ENCODE assay signal across 8 cellular contexts in genomic region chr6:4788953-4789584, GRCh38. TPM values are rescaled to one million over a fixed set of nuclear protein-coding genes. Genes with fewer than 3 reads are reported as not detected.
A peak's percentile ranks its signal among the peaks of the same experiment; 100 is the strongest.
DNase-seq lines count a peak whose midpoint lies in the region; ATAC-seq and TF ChIP-seq lines count a peak whose summit lies in the region.

No MANE protein-coding gene starts in this region.

- H3K9me3 ChIP-seq in HEK293 (ENCODE audit: control insufficient read depth, insufficient read depth, low read depth, low read length) (no peaks in the 10 kb centered on the region), neural progenitor cell (ENCODE audit: low read depth) (no peaks in the 10 kb centered on the region), mammary epithelial cell (replicated peaks; ENCODE audit: insufficient read depth, low read length) (no peaks in the 10 kb centered on the region)

- CTCF ChIA-PET in HEK293 (lab: Yijun Ruan, JAX) (interaction anchor here (0.6 to 1.2 kb wide), 4 partner anchors 9 to 56 kb away, joined by 3 to 4 read pairs (median 3); no protein-coding TSS in a partner anchor), mammary epithelial cell (lab: Charles Lee; ENCODE audit: low non-redundant PET) (no interaction called here)

- peaks cover 36% of the 10 kb centered on the region for H3K36me3 Mint-ChIP-seq in neural progenitor cell

- H3K9ac ChIP-seq in neural progenitor cell = no peak overlapping the region
- no peak overlapping the region for H3K9ac ChIP-seq in mammary epithelial cell (ENCODE audit: insufficient read depth, low read length)

- H3K4me3 Mint-ChIP-seq in neural progenitor cell = no peak overlapping the region

- peaks cover 14% of the 10 kb centered on the region; the same call in 1 of the 2 replicates for H3K4me1 ChIP-seq in HEK293 (ENCODE audit: control insufficient read depth, insufficient read depth, low read length)
- H3K4me1 ChIP-seq in neural progenitor cell = peaks cover 23% of the 10 kb centered on the region
- H3K4me1 ChIP-seq in mammary epithelial cell (ENCODE audit: insufficient read depth, low read length) = no peaks in the 10 kb centered on the region

- peaks cover 31% of the 10 kb centered on the region for H3K9me3 Mint-ChIP-seq in neural progenitor cell

- H4K20me1 ChIP-seq in neural progenitor cell (ENCODE audit: low read depth) = peaks cover 90% of the 10 kb centered on the region
- no peaks in the 10 kb centered on the region for H4K20me1 ChIP-seq in mammary epithelial cell (ENCODE audit: insufficient read depth, low read length)

- intact Hi-C loops in mammary epithelial cell (cut with micrococcal nuclease) = no loop called here

- ATAC-seq in GM18907 (IDR thresholded peaks at IDR 0.05; ENCODE audit: unreplicated experiment) (peak; percentile 94), HG03565 (IDR thresholded peaks at IDR 0.05; ENCODE audit: unreplicated experiment) (peak; percentile 76)

- H3K4me3 ChIP-seq in HEK293 (ENCODE audit: low read depth, low read length) (no peak overlapping the region), neural progenitor cell (no peak overlapping the region), mammary epithelial cell (replicated peaks in 1 of 3; ENCODE audit: insufficient read depth in 1 of 3, low read depth in 2 of 3, low read length in 3 of 3) (no peak overlapping the region)

- no peaks in the 10 kb centered on the region for H3K27me3 ChIP-seq in neural progenitor cell
- H3K27me3 ChIP-seq in mammary epithelial cell (ENCODE audit: insufficient read depth, low read length) = no peaks in the 10 kb centered on the region

- BruUV-seq in mammary epithelial cell (replicated peaks; lab: Mats Ljungman, UMichigan) = no TSS peak

- no peak overlapping the region for H3K27ac Mint-ChIP-seq in neural progenitor cell

- H3K79me2 ChIP-seq in neural progenitor cell (ENCODE audit: low read depth) = peaks cover 100% of the 10 kb centered on the region
- peaks cover 98% of the 10 kb centered on the region for H3K79me2 ChIP-seq in mammary epithelial cell (ENCODE audit: insufficient read depth, low read length)

- WGBS in mammary epithelial cell (ENCODE audit: low coverage, missing lambda C conversion rate) = 94% methylated on average over 14 of the region's 16 CpGs

- TF ChIP-seq CTCF in HEK293 (tag by site-specific recombination; IDR thresholded peaks at IDR 0.05) = no peak
- peak; percentile 38 for TF ChIP-seq CTCF in neural progenitor cell (IDR thresholded peaks at IDR 0.05)
- TF ChIP-seq CTCF in mammary epithelial cell (conservative IDR thresholded peaks at IDR 0.05 in 1 of 2, IDR thresholded peaks at IDR 0.05 in 1 of 2; ENCODE audit: extremely low read depth in 1 of 2, insufficient read depth in 1 of 2, low read depth in 1 of 2, low read length in 2 of 2) = no peak

- H3K4me2 ChIP-seq in neural progenitor cell (peak overlapping the region; percentile 8), mammary epithelial cell (ENCODE audit: insufficient read depth, low read depth, low read length) (no peak overlapping the region)

- H3F3A ChIP-seq in neural progenitor cell (ENCODE audit: low read depth) = peaks cover 9% of the 10 kb centered on the region

- peaks cover 7% of the 10 kb centered on the region for H3K4me1 Mint-ChIP-seq in neural progenitor cell

- H3K27ac ChIP-seq in HEK293 (ENCODE audit: extremely low read depth, low read depth, low read length) = no peak overlapping the region
- H3K27ac ChIP-seq in neural progenitor cell = no peak overlapping the region
- H3K27ac ChIP-seq in mammary epithelial cell (ENCODE audit: insufficient read depth, low read depth, low read length) = no peak overlapping the region

- POLR2A ChIA-PET in HEK293 (lab: Yijun Ruan, JAX) = interaction anchor here (0.6 kb wide), 1 partner anchor 96 kb away, joined by 5 read pairs; no protein-coding TSS in a partner anchor

- in situ Hi-C loops in mammary epithelial cell (cut with MboI; ENCODE audit: low sequenced_read_pairs in 2 of 2) = no loop called here

- dilution Hi-C loops in mammary epithelial cell (cut with HindIII; ENCODE audit: low sequenced_read_pairs) = no loop called here

- no peak overlapping the region for H2AFZ ChIP-seq in neural progenitor cell (replicated peaks)
- H2AFZ ChIP-seq in mammary epithelial cell (ENCODE audit: low read depth, low read length) = no peak overlapping the region

- H3K27me3 Mint-ChIP-seq in neural progenitor cell (ENCODE audit: insufficient read depth, low read depth) = no peaks in the 10 kb centered on the region

- H3K36me3 ChIP-seq in HEK293 (ENCODE audit: control insufficient read depth in 2 of 2, insufficient read depth in 1 of 2, low read length in 2 of 2) = no peaks in the 10 kb centered on the region
- H3K36me3 ChIP-seq in neural progenitor cell = no peaks in the 10 kb centered on the region
- no peaks in the 10 kb centered on the region for H3K36me3 ChIP-seq in mammary epithelial cell (ENCODE audit: insufficient read depth, low read length)

- DNase-seq in neural progenitor cell (ENCODE audit: low spot score) = peak; percentile 28
- DNase-seq in stimulated activated CD4-positive, alpha-beta T cell treated with anti-CD3 and anti-CD28 coated beads, Interleukin-4, amount 100 ng/mL, for 24 hours = no peak
- no peak for DNase-seq in hypothalamus (lab: John Stamatoyannopoulos, UW)
- DNase-seq in mammary epithelial cell = no peak
- DNase-seq in NCI-H446 treated with DMSO at 0.1 percent for 48 hours (lab: John Stamatoyannopoulos, UW) = no peak

TF ChIP-seq in HEK293, 187 proteins besides CTCF, POLR2A, EP300 and RAD21:
- TF ChIP-seq ZNF398 (tag by site-specific recombination; IDR thresholded peaks at IDR 0.05) (no peak), ZNF121 (tag by site-specific recombination; IDR thresholded peaks at IDR 0.05) (0 out of 2 replicates have a peak, but pooled peaks have one; percentile 56), PRDM1 (tag by site-specific recombination; IDR thresholded peaks at IDR 0.05) (no peak), ZNF585B (tag by site-specific recombination; IDR thresholded peaks at IDR 0.05) (no peak), ZNF544 (tag by site-specific recombination; IDR thresholded peaks at IDR 0.05) (no peak), ZSCAN16 (tag by site-specific recombination; IDR thresholded peaks at IDR 0.05) (no peak), ZNF658 (tag by site-specific recombination; IDR thresholded peaks at IDR 0.05) (no peak), SCRT2 (tag by site-specific recombination; IDR thresholded peaks at IDR 0.05) (0 out of 2 replicates have a peak, but pooled peaks have one; percentile 4), ZSCAN23 (tag by site-specific recombination; IDR thresholded peaks at IDR 0.05) (no peak), ZNF513 (tag by site-specific recombination; IDR thresholded peaks at IDR 0.05) (no peak), ZNF366 (tag by site-specific recombination; conservative IDR thresholded peaks at IDR 0.05) (no peak), ZEB2 (tag by site-specific recombination; IDR thresholded peaks at IDR 0.05) (no peak), ZNF274 (IDR thresholded peaks at IDR 0.05; ENCODE audit: low read length) (no peak), ZNF274 (tag by site-specific recombination; IDR thresholded peaks at IDR 0.05; ENCODE audit: borderline replicate concordance) (no peak), ZNF707 (tag by site-specific recombination; IDR thresholded peaks at IDR 0.05) (no peak)

RNA-seq across cellular contexts. Expression of gene CDYL, which starts 12.9 kb away (rescaled TPM):
- 46.4 and 53.5 TPM in 2 replicates for total RNA-seq in neural progenitor cell (ENCODE audit: low replicate concordance)
- 10 to 100 TPM; 47.7 to 49.7 TPM for total RNA-seq in mammary epithelial cell
- polyA plus RNA-seq in mammary epithelial cell = 19.6 TPM
- polyA minus RNA-seq in mammary epithelial cell = 64.8 TPM
